ENCODE assay signal across 1 cellular context in the genomic region with DNA sequence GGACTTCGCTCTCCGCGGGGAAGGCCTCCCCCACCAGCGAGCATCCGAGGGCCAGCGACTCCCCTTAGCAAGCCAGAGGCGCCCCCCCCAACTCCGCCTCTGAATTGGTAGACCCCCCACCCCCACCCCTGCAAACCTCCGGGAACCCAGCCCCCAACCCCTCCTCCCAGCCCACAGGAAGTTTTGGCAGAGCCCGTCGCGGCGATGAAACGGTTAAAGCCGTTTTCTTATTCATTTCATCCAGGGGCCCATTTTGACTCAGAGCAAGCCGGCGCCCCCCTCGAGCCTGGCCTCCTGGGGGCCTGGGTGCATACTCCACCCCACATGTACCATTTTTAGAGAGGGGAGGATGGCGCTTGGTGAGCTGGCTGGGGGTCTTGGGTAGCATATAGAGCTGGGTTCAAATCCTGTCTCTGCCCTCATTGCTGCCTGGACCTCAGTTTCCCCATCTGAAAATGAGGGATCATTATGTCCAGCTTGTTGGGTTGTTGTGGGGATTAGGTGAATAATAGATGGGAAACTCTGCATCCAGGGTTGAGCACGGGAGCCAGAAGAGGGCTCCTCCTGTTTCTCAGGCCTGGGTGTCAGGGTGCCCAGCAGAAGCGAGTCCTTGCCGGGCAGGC.
TF ChIP-seq lines count a peak whose summit lies in the region.

No MANE protein-coding gene starts in this region.

TF ChIP-seq in neural cell, 6 proteins besides CTCF, POLR2A, EP300 and RAD21 (continued from another document):
- TF ChIP-seq, protein P1, sequence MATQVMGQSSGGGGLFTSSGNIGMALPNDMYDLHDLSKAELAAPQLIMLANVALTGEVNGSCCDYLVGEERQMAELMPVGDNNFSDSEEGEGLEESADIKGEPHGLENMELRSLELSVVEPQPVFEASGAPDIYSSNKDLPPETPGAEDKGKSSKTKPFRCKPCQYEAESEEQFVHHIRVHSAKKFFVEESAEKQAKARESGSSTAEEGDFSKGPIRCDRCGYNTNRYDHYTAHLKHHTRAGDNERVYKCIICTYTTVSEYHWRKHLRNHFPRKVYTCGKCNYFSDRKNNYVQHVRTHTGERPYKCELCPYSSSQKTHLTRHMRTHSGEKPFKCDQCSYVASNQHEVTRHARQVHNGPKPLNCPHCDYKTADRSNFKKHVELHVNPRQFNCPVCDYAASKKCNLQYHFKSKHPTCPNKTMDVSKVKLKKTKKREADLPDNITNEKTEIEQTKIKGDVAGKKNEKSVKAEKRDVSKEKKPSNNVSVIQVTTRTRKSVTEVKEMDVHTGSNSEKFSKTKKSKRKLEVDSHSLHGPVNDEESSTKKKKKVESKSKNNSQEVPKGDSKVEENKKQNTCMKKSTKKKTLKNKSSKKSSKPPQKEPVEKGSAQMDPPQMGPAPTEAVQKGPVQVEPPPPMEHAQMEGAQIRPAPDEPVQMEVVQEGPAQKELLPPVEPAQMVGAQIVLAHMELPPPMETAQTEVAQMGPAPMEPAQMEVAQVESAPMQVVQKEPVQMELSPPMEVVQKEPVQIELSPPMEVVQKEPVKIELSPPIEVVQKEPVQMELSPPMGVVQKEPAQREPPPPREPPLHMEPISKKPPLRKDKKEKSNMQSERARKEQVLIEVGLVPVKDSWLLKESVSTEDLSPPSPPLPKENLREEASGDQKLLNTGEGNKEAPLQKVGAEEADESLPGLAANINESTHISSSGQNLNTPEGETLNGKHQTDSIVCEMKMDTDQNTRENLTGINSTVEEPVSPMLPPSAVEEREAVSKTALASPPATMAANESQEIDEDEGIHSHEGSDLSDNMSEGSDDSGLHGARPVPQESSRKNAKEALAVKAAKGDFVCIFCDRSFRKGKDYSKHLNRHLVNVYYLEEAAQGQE (IDR thresholded peaks at IDR 0.05; ENCODE audit: borderline replicate concordance) = no peak
- no peak for TF ChIP-seq EZH2 (IDR thresholded peaks at IDR 0.05; ENCODE audit: borderline replicate concordance, insufficient read depth, low read length, poor library complexity, severe bottlenecking)
